ENCODE assay signal across 40 cellular contexts in genomic region chr18:74440808-74441427, GRCh38. TPM values are rescaled to one million over a fixed set of nuclear protein-coding genes. Genes with fewer than 3 reads are reported as not detected.
"Had no signal": no experiment of that assay in that cellular context is flagged by ENCODE, and none has a peak within 500 bp of the region (broad histone marks: within the 10 kb centered on the region; RNA-seq: fewer than 3 reads in every experiment).

No MANE protein-coding gene starts in this region.

- H3K27me3 Mint-ChIP-seq: activated naive CD8-positive, alpha-beta T cell; activated naive CD8-positive, alpha-beta T cell treated with anti-CD3 and anti-CD28 coated beads for 36 hours; activated naive CD8-positive, alpha-beta T cell treated with anti-CD3 and anti-CD28 coated beads, Interleukin-2, amount 10 ng/mL, durations not matched to agents 7 days and 5 days; activated naive CD8-positive, alpha-beta T cell treated with anti-CD3 and anti-CD28 coated beads, Interleukin-2, amount 50 U/mL, for 24 hours; brain had no signal

- ATAC-seq: activated naive CD4-positive, alpha-beta T cell treated with anti-CD3 and anti-CD28 coated beads, Interleukin-2, amount 50 U/mL, for 72 hours; activated naive CD8-positive, alpha-beta T cell treated with anti-CD3 and anti-CD28 coated beads, Interleukin-2, amount 50 U/mL, for 24 hours; activated T-cell treated with anti-CD3 and anti-CD28 coated beads, Interleukin-2, amount 50 U/mL, for 4 hours; activated T-cell treated with anti-CD3 and anti-CD28 coated beads, Interleukin-2, amount 50 U/mL, for 72 hours; activated T-helper 17 cell treated with anti-CD3 and anti-CD28 coated beads, Interleukin-2, amount 50 U/mL, for 72 hours; body of pancreas had no signal

- DNase-seq: activated effector memory CD4-positive, alpha-beta T cell treated with anti-CD3 and anti-CD28 coated beads, Interleukin-2, amount 50 U/mL, for 16 hours; activated effector memory CD4-positive, alpha-beta T cell treated with Interleukin-2 at 50 U/mL for 16 hours; activated gamma-delta T cell; activated gamma-delta T cell treated with Interleukin-2 at 50 U/mL for 16 hours; activated naive CD4-positive, alpha-beta T cell; activated naive CD4-positive, alpha-beta T cell treated with anti-CD3 and anti-CD28 coated beads for 36 hours; activated naive CD4-positive, alpha-beta T cell treated with anti-CD3 and anti-CD28 coated beads, Interleukin-2, amount 10 ng/mL, durations not matched to agents 7 days and 5 days; activated naive CD4-positive, alpha-beta T cell treated with anti-CD3 and anti-CD28 coated beads, Interleukin-2, amount 50 U/mL, for 16 hours; activated naive CD4-positive, alpha-beta T cell treated with Interleukin-2 at 50 U/mL for 16 hours; activated naive CD8-positive, alpha-beta T cell treated with anti-CD3 and anti-CD28 coated beads for 36 hours; activated naive CD8-positive, alpha-beta T cell treated with anti-CD3 and anti-CD28 coated beads, Interleukin-2, amount 10 ng/mL, durations not matched to agents 7 days and 5 days; activated naive CD8-positive, alpha-beta T cell treated with anti-CD3 and anti-CD28 coated beads, Interleukin-2, amount 50 U/mL, for 24 hours; activated T-cell treated with anti-CD3 and anti-CD28 coated beads for 4 hours; activated T-cell treated with anti-CD3 and anti-CD28 coated beads, Interleukin-2, amount 50 U/mL, for 1 hour; activated T-cell treated with anti-CD3 and anti-CD28 coated beads, Interleukin-2, amount 50 U/mL, for 24 hours; activated T-cell treated with anti-CD3 and anti-CD28 coated beads, Interleukin-2, amount 50 U/mL, for 4 hours; activated T-cell treated with anti-CD3 and anti-CD28 coated beads, Interleukin-2, amount 50 U/mL, for 72 hours; adrenal gland; amniotic stem cell; amygdala; anterior cingulate cortex; aorta; body of pancreas; brain microvascular endothelial cell; caudate nucleus; central memory CD4-positive, alpha-beta T cell; cerebellar nuclear complex had no signal

- H3K27ac ChIP-seq: adrenal gland, ascending aorta, body of pancreas, brain microvascular endothelial cell, breast epithelium, cardiac muscle cell had no signal

- H3K27ac Mint-ChIP-seq: activated naive CD4-positive, alpha-beta T cell treated with anti-CD3 and anti-CD28 coated beads for 36 hours; activated naive CD4-positive, alpha-beta T cell treated with anti-CD3 and anti-CD28 coated beads, Interleukin-2, amount 10 ng/mL, durations not matched to agents 7 days and 5 days; activated naive CD4-positive, alpha-beta T cell treated with anti-CD3 and anti-CD28 coated beads, Interleukin-2, amount 50 U/mL, for 24 hours; activated naive CD4-positive, alpha-beta T cell treated with anti-CD3 and anti-CD28 coated beads, Interleukin-2, amount 50 U/mL, for 72 hours; activated naive CD8-positive, alpha-beta T cell; activated naive CD8-positive, alpha-beta T cell treated with anti-CD3 and anti-CD28 coated beads for 36 hours; activated naive CD8-positive, alpha-beta T cell treated with anti-CD3 and anti-CD28 coated beads, Interleukin-2, amount 10 ng/mL, durations not matched to agents 7 days and 5 days; activated naive CD8-positive, alpha-beta T cell treated with anti-CD3 and anti-CD28 coated beads, Interleukin-2, amount 50 U/mL, for 24 hours; activated T-cell treated with anti-CD3 and anti-CD28 coated beads, Interleukin-2, amount 50 U/mL, for 24 hours; activated T-cell treated with anti-CD3 and anti-CD28 coated beads, Interleukin-2, amount 50 U/mL, for 72 hours; activated T-helper 1 cell treated with anti-CD3 and anti-CD28 coated beads, Interleukin-12 subunit alpha, Interleukin-12 subunit beta, Interleukin-2, Interleukin-4 antibody, amounts not matched to agents 30 ng/mL and 10 ng/mL and 1 ng/mL, durations not matched to agents 14 hours and 24 hours and 36 hours; activated T-helper 17 cell treated with anti-CD3 and anti-CD28 coated beads, Interleukin-2, amount 50 U/mL, for 72 hours; activated T-helper 2 cell treated with anti-CD3 and anti-CD28 coated beads, Interferon-gamma antibody, Interleukin-2, Interleukin-4, amounts not matched to agents 10 μg/mL and 5 μg/mL and 100 μg/mL, durations not matched to agents 14 hours and 24 hours and 36 hours; brain had no signal

- H3K4me3 Mint-ChIP-seq: activated naive CD4-positive, alpha-beta T cell treated with anti-CD3 and anti-CD28 coated beads for 36 hours; activated naive CD4-positive, alpha-beta T cell treated with anti-CD3 and anti-CD28 coated beads, Interleukin-2, amount 10 ng/mL, durations not matched to agents 7 days and 5 days; activated naive CD4-positive, alpha-beta T cell treated with anti-CD3 and anti-CD28 coated beads, Interleukin-2, amount 50 U/mL, for 24 hours; activated naive CD8-positive, alpha-beta T cell; activated naive CD8-positive, alpha-beta T cell treated with anti-CD3 and anti-CD28 coated beads for 36 hours; activated naive CD8-positive, alpha-beta T cell treated with anti-CD3 and anti-CD28 coated beads, Interleukin-2, amount 10 ng/mL, durations not matched to agents 7 days and 5 days; activated naive CD8-positive, alpha-beta T cell treated with anti-CD3 and anti-CD28 coated beads, Interleukin-2, amount 50 U/mL, for 24 hours; activated T-cell treated with anti-CD3 and anti-CD28 coated beads, Interleukin-2, amount 50 U/mL, for 24 hours; activated T-cell treated with anti-CD3 and anti-CD28 coated beads, Interleukin-2, amount 50 U/mL, for 4 hours; activated T-cell treated with anti-CD3 and anti-CD28 coated beads, Interleukin-2, amount 50 U/mL, for 72 hours; activated T-helper 1 cell treated with anti-CD3 and anti-CD28 coated beads, Interleukin-12 subunit alpha, Interleukin-12 subunit beta, Interleukin-2, Interleukin-4 antibody, amounts not matched to agents 30 ng/mL and 10 ng/mL and 1 ng/mL, durations not matched to agents 14 hours and 24 hours and 36 hours; activated T-helper 17 cell treated with anti-CD3 and anti-CD28 coated beads, Interleukin-2, amount 50 U/mL, for 72 hours; brain; central memory CD8-positive, alpha-beta T cell had no signal

- H3K4me3 ChIP-seq: adrenal gland, ascending aorta, body of pancreas, breast epithelium, cardiac muscle cell had no signal

- H3K4me1 Mint-ChIP-seq: activated naive CD8-positive, alpha-beta T cell treated with anti-CD3 and anti-CD28 coated beads, Interleukin-2, amount 50 U/mL, for 24 hours; activated T-helper 17 cell treated with anti-CD3 and anti-CD28 coated beads, Interleukin-2, amount 50 U/mL, for 72 hours; central memory CD8-positive, alpha-beta T cell had no signal

- H3K9me3 Mint-ChIP-seq: activated naive CD4-positive, alpha-beta T cell treated with anti-CD3 and anti-CD28 coated beads for 36 hours; activated naive CD4-positive, alpha-beta T cell treated with anti-CD3 and anti-CD28 coated beads, Interleukin-2, amount 10 ng/mL, durations not matched to agents 7 days and 5 days; activated naive CD4-positive, alpha-beta T cell treated with anti-CD3 and anti-CD28 coated beads, Interleukin-2, amount 50 U/mL, for 24 hours; activated naive CD4-positive, alpha-beta T cell treated with anti-CD3 and anti-CD28 coated beads, Interleukin-2, amount 50 U/mL, for 72 hours; activated naive CD8-positive, alpha-beta T cell treated with anti-CD3 and anti-CD28 coated beads for 36 hours; activated naive CD8-positive, alpha-beta T cell treated with anti-CD3 and anti-CD28 coated beads, Interleukin-2, amount 10 ng/mL, durations not matched to agents 7 days and 5 days; activated naive CD8-positive, alpha-beta T cell treated with anti-CD3 and anti-CD28 coated beads, Interleukin-2, amount 50 U/mL, for 24 hours; activated T-cell treated with anti-CD3 and anti-CD28 coated beads, Interleukin-2, amount 50 U/mL, for 24 hours; activated T-cell treated with anti-CD3 and anti-CD28 coated beads, Interleukin-2, amount 50 U/mL, for 4 hours; activated T-cell treated with anti-CD3 and anti-CD28 coated beads, Interleukin-2, amount 50 U/mL, for 72 hours; activated T-helper 1 cell treated with anti-CD3 and anti-CD28 coated beads, Interleukin-12 subunit alpha, Interleukin-12 subunit beta, Interleukin-2, Interleukin-4 antibody, amounts not matched to agents 30 ng/mL and 10 ng/mL and 1 ng/mL, durations not matched to agents 14 hours and 24 hours and 36 hours; activated T-helper 17 cell treated with anti-CD3 and anti-CD28 coated beads, Interleukin-2, amount 50 U/mL, for 72 hours; activated T-helper 2 cell treated with anti-CD3 and anti-CD28 coated beads, Interferon-gamma antibody, Interleukin-2, Interleukin-4, amounts not matched to agents 10 μg/mL and 5 μg/mL and 100 μg/mL, durations not matched to agents 14 hours and 24 hours and 36 hours; brain; central memory CD8-positive, alpha-beta T cell had no signal

- H3K9me3 ChIP-seq: adrenal gland, ascending aorta, body of pancreas, breast epithelium had no signal

- H3K4me1 ChIP-seq: adrenal gland, ascending aorta, breast epithelium had no signal

- H3K36me3 Mint-ChIP-seq: activated naive CD4-positive, alpha-beta T cell treated with anti-CD3 and anti-CD28 coated beads, Interleukin-2, amount 10 ng/mL, durations not matched to agents 7 days and 5 days; activated naive CD4-positive, alpha-beta T cell treated with anti-CD3 and anti-CD28 coated beads, Interleukin-2, amount 50 U/mL, for 24 hours; activated naive CD4-positive, alpha-beta T cell treated with anti-CD3 and anti-CD28 coated beads, Interleukin-2, amount 50 U/mL, for 72 hours; activated naive CD8-positive, alpha-beta T cell; activated naive CD8-positive, alpha-beta T cell treated with anti-CD3 and anti-CD28 coated beads for 36 hours; activated naive CD8-positive, alpha-beta T cell treated with anti-CD3 and anti-CD28 coated beads, Interleukin-2, amount 10 ng/mL, durations not matched to agents 7 days and 5 days; brain had no signal

- H3K36me3 ChIP-seq: adrenal gland, ascending aorta, brain microvascular endothelial cell, breast epithelium, cardiac muscle cell had no signal

- H3K27me3 ChIP-seq: adrenal gland, ascending aorta, body of pancreas, brain microvascular endothelial cell, cardiac muscle cell had no signal

RNA-seq across cellular contexts. Expression of gene DIPK1C, which starts 16.2 kb away (rescaled TPM):
- total RNA-seq: activated naive CD4-positive, alpha-beta T cell treated with anti-CD3 and anti-CD28 coated beads for 36 hours; activated naive CD4-positive, alpha-beta T cell treated with anti-CD3 and anti-CD28 coated beads, Interleukin-2, amount 50 U/mL, for 72 hours; activated naive CD8-positive, alpha-beta T cell treated with anti-CD3 and anti-CD28 coated beads for 36 hours; activated naive CD8-positive, alpha-beta T cell treated with anti-CD3 and anti-CD28 coated beads, Interleukin-2, amount 10 ng/mL, durations not matched to agents 7 days and 5 days; activated T-cell treated with anti-CD3 and anti-CD28 coated beads, Interleukin-2, amount 50 U/mL, for 4 hours; activated T-cell treated with anti-CD3 and anti-CD28 coated beads, Interleukin-2, amount 50 U/mL, for 72 hours; activated T-helper 1 cell treated with anti-CD3 and anti-CD28 coated beads, Interleukin-12 subunit alpha, Interleukin-12 subunit beta, Interleukin-2, Interleukin-4 antibody, amounts not matched to agents 30 ng/mL and 10 ng/mL and 1 ng/mL, durations not matched to agents 14 hours and 24 hours and 36 hours; activated T-helper 17 cell treated with anti-CD3 and anti-CD28 coated beads, Interleukin-2, amount 50 U/mL, for 72 hours; activated T-helper 2 cell treated with anti-CD3 and anti-CD28 coated beads, Interferon-gamma antibody, Interleukin-2, Interleukin-4, amounts not matched to agents 10 μg/mL and 5 μg/mL and 100 μg/mL, durations not matched to agents 14 hours and 24 hours and 36 hours; aorta; ascending aorta; astrocyte; body of pancreas; bronchial epithelial cell; cardiac muscle cell had no signal
- polyA plus RNA-seq: cardiac muscle cell had no signal
